In the genomic region with DNA sequence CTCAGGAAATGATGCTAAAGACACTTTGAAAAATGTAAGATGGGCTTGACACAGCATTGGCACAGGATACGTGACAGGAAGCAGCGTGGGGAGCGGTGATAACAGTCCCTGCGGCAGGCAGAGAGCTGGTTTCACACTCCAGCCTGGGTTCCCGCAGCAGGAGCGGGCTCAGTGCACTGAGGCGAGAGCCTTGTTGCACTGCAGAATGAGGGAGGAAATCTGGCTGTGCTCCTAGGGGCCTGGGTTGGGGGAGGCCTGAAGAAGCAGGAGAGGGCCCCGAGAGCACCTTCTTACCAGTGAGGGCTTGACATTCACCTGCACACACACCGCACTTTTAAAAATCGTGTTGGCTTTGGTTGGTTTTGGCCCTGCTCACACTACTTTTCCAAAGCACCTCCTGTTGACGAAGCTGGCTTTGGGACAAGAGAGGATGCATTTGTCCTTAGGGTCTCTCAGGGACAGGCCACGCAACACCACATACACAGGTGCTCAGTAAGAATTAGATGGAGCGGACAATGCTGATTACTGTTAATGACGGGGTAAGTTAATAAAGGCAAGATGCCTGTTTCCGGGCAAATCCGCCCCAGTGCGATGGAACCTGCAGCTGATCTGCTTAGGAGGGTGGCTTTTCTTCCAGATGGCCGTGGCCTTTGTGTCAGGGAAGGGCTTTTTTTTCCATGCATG, we compare ENCODE assay signal across 8 cellular contexts. TPM values are rescaled to one million over a fixed set of nuclear protein-coding genes. Genes with fewer than 3 reads are reported as not detected.
DNase-seq lines count a peak whose midpoint lies in the region; ATAC-seq, FAIRE-seq and TF ChIP-seq lines count a peak whose summit lies in the region.

No MANE protein-coding gene starts in this region.

- H3K9me3 Mint-ChIP-seq in neural progenitor cell: no peaks in the 10 kb centered on the region

- ATAC-seq in body of pancreas (peak; percentile 34), HG02973 (IDR thresholded peaks at IDR 0.05; ENCODE audit: unreplicated experiment) (no peak)

- H3K9me3 ChIP-seq in BLaER1: no peaks in the 10 kb centered on the region
- H3K9me3 ChIP-seq in body of pancreas: no peaks in the 10 kb centered on the region
- no peaks in the 10 kb centered on the region for H3K9me3 ChIP-seq in neural progenitor cell (ENCODE audit: low read depth)

- H3K4me1 Mint-ChIP-seq in neural progenitor cell: peaks cover 35% of the 10 kb centered on the region

- H3K4me2 ChIP-seq in BLaER1 (peak overlapping the region; percentile 65), neural progenitor cell (no peak overlapping the region)

- no peaks in the 10 kb centered on the region for H3K36me3 Mint-ChIP-seq in neural progenitor cell

- WGBS in body of pancreas, 2 donors: 55% methylated on average over 17 to 18 of the region's 18 CpGs

- no peak overlapping the region for H3K4me3 ChIP-seq in BLaER1
- no peak overlapping the region for H3K4me3 ChIP-seq in body of pancreas
- no peak overlapping the region for H3K4me3 ChIP-seq in neural progenitor cell
- H3K4me3 ChIP-seq in brain microvascular endothelial cell (ENCODE audit: low read depth, low read length): no peak overlapping the region

- peak overlapping the region; percentile 34 for H3K27ac Mint-ChIP-seq in neural progenitor cell

- H3K27me3 ChIP-seq in BLaER1 (no peaks in the 10 kb centered on the region), body of pancreas (no peaks in the 10 kb centered on the region), neural progenitor cell (no peaks in the 10 kb centered on the region), brain microvascular endothelial cell (replicated peaks) (no peaks in the 10 kb centered on the region)

- H4K20me1 ChIP-seq in BLaER1 (no peaks in the 10 kb centered on the region), neural progenitor cell (ENCODE audit: low read depth) (no peaks in the 10 kb centered on the region)

- DNase-seq in T-helper 22 cell (ENCODE audit: low read depth) (peak; percentile 9), body of pancreas (peak in 2 of 4 donors; percentile 30 to 41), neural progenitor cell (ENCODE audit: low spot score) (peak; percentile 30), iPS-NIHi11 (ENCODE audit: low spot score) (no peak), GM12891 (ENCODE audit: insufficient read length, low spot score) (no peak), brain microvascular endothelial cell (no peak)

- no peak overlapping the region for H3K4me3 Mint-ChIP-seq in neural progenitor cell

- no peaks in the 10 kb centered on the region for H3K79me2 ChIP-seq in neural progenitor cell (ENCODE audit: low read depth)

- H3K27ac ChIP-seq in BLaER1 (no peak overlapping the region), body of pancreas (peak overlapping the region in 3 of 4 donors; percentile 45 to 77 (median 72)), neural progenitor cell (no peak overlapping the region), brain microvascular endothelial cell (no peak overlapping the region)

- no peak for FAIRE-seq in GM12891 (lab: Jason Lieb, UNC)

- no peaks in the 10 kb centered on the region for H3K27me3 Mint-ChIP-seq in neural progenitor cell (ENCODE audit: insufficient read depth, low read depth)

- TF ChIP-seq CTCF in body of pancreas (IDR thresholded peaks at IDR 0.05): no peak
- no peak for TF ChIP-seq CTCF in neural progenitor cell (IDR thresholded peaks at IDR 0.05)
- no peak for TF ChIP-seq CTCF in brain microvascular endothelial cell (IDR thresholded peaks at IDR 0.05; ENCODE audit: low read depth, low read length, missing control alignments)

- H2AFZ ChIP-seq in neural progenitor cell (replicated peaks): peak overlapping the region; percentile 88

- no peaks in the 10 kb centered on the region for H3F3A ChIP-seq in neural progenitor cell (ENCODE audit: low read depth)

- in situ Hi-C loops in brain microvascular endothelial cell (cut with HindIII; ENCODE audit: low pct_ligation_motif_present, low sequenced_read_pairs): no loop called here

- H3K9ac ChIP-seq in BLaER1 (0 out of 2 replicates have a peak overlapping the region, but pooled peaks have one; percentile 15), neural progenitor cell (no peak overlapping the region)

- H3K4me1 ChIP-seq in BLaER1 (peaks cover 23% of the 10 kb centered on the region), body of pancreas (peaks cover 55% of the 10 kb centered on the region), neural progenitor cell (peaks cover 14% of the 10 kb centered on the region)

- intact Hi-C loops in body of pancreas (cut with DNase I): no loop called here

- TF ChIP-seq POLR2A in body of pancreas (IDR thresholded peaks at IDR 0.05) (no peak), GM12891 (IDR thresholded peaks at IDR 0.05; ENCODE audit: low read depth, low read length) (no peak)

- H3K36me3 ChIP-seq in BLaER1 (no peaks in the 10 kb centered on the region), body of pancreas (replicated peaks in 1 of 2; ENCODE audit: insufficient read depth in 1 of 2, low read depth in 2 of 2) (no peaks in the 10 kb centered on the region), neural progenitor cell (no peaks in the 10 kb centered on the region), brain microvascular endothelial cell (replicated peaks) (no peaks in the 10 kb centered on the region)

TF ChIP-seq in GM12891, 5 proteins besides CTCF, POLR2A, EP300 and RAD21:
- TF ChIP-seq SPI1 (IDR thresholded peaks at IDR 0.05; ENCODE audit: low read depth, low read length) (no peak), POU2F2 (IDR thresholded peaks at IDR 0.05; ENCODE audit: low read depth, low read length) (no peak), POLR2AphosphoS5 (IDR thresholded peaks at IDR 0.05; ENCODE audit: low read depth, low read length) (no peak), TAF1 (IDR thresholded peaks at IDR 0.05; ENCODE audit: low read depth, low read length) (no peak), PAX5 (IDR thresholded peaks at IDR 0.05; ENCODE audit: insufficient read depth, low read length, severe bottlenecking) (no peak)

RNA-seq across cellular contexts. Expression of a gene that starts 49.4 kb away (rescaled TPM):
- total RNA-seq in body of pancreas (1 to 10 TPM in 1 of 2 donors, under 1 TPM in 1; 0.66 to 1.6 TPM), neural progenitor cell (ENCODE audit: low replicate concordance) (2.9 and 3.7 TPM in 2 replicates)
- polyA plus RNA-seq in GM12891 (2012; ENCODE audit: low read depth, missing spikeins): not detected

Comparison
In these comparisons a context has a peak if more than half of its experiments do, and no peak if none do; other contexts are left out.
1. H3K27ac ChIP-seq: peak in body of pancreas (3 of 4); none in BLaER1 (single experiment), neural progenitor cell (single experiment) and brain microvascular endothelial cell (single experiment).
2. DNase-seq: peak in T-helper 22 cell (single experiment) and neural progenitor cell (single experiment); none in iPS-NIHi11 (single experiment), GM12891 (single experiment) and brain microvascular endothelial cell (single experiment).